In genomic region chr3:120071259-120071658, GRCh38 we compare ENCODE assay signal across 16 cellular contexts.
"Had no signal": no experiment of that assay in that cellular context is flagged by ENCODE, and none has a peak within 500 bp of the region (broad histone marks: within the 10 kb centered on the region; RNA-seq: fewer than 3 reads in every experiment).

No MANE protein-coding gene starts in this region.

- ATAC-seq: activated CD4-positive, alpha-beta T cell treated with anti-CD3 and anti-CD28 coated beads for 36 hours; activated CD8-positive, alpha-beta T cell treated with anti-CD3 and anti-CD28 coated beads for 36 hours; lower lobe of right lung had no signal

- H3K27ac Mint-ChIP-seq: activated CD4-positive, alpha-beta T cell treated with anti-CD3 and anti-CD28 coated beads for 36 hours; activated CD8-positive, alpha-beta T cell treated with anti-CD3 and anti-CD28 coated beads for 36 hours; activated T-helper 1 cell treated with anti-CD3 and anti-CD28 coated beads, Interleukin-12 subunit alpha, Interleukin-12 subunit beta, Interleukin-2, Interleukin-4 antibody, amounts not matched to agents 30 ng/mL and 10 ng/mL and 1 ng/mL, durations not matched to agents 14 hours and 24 hours and 36 hours; type B pancreatic cell had no signal

- H3K27ac ChIP-seq: ascending aorta, esophagus muscularis mucosa, lower lobe of right lung, sigmoid colon had no signal

- H3K4me1 Mint-ChIP-seq: nephron had no signal

- H3K36me3 ChIP-seq: esophagus muscularis mucosa, lower lobe of right lung, sigmoid colon had no signal

- H3K9me3 Mint-ChIP-seq: activated T-helper 1 cell treated with anti-CD3 and anti-CD28 coated beads, Interleukin-12 subunit alpha, Interleukin-12 subunit beta, Interleukin-2, Interleukin-4 antibody, amounts not matched to agents 30 ng/mL and 10 ng/mL and 1 ng/mL, durations not matched to agents 14 hours and 24 hours and 36 hours; immature natural killer cell had no signal

- H3K27me3 ChIP-seq: ascending aorta, esophagus muscularis mucosa, sigmoid colon had no signal

- H3K9me3 ChIP-seq: ascending aorta, esophagus muscularis mucosa, lower lobe of right lung, sigmoid colon had no signal

- H3K4me3 ChIP-seq: ascending aorta, esophagus muscularis mucosa, lower lobe of right lung, sigmoid colon had no signal

- H3K27me3 Mint-ChIP-seq: activated CD4-positive, alpha-beta T cell treated with anti-CD3 and anti-CD28 coated beads for 36 hours; activated CD8-positive, alpha-beta T cell treated with anti-CD3 and anti-CD28 coated beads for 36 hours; type B pancreatic cell had no signal

- H3K4me3 Mint-ChIP-seq: activated CD4-positive, alpha-beta T cell treated with anti-CD3 and anti-CD28 coated beads for 36 hours; activated CD8-positive, alpha-beta T cell treated with anti-CD3 and anti-CD28 coated beads for 36 hours; activated T-helper 1 cell treated with anti-CD3 and anti-CD28 coated beads, Interleukin-12 subunit alpha, Interleukin-12 subunit beta, Interleukin-2, Interleukin-4 antibody, amounts not matched to agents 30 ng/mL and 10 ng/mL and 1 ng/mL, durations not matched to agents 14 hours and 24 hours and 36 hours; immature natural killer cell; nephron; type B pancreatic cell had no signal

- H3K4me1 ChIP-seq: ascending aorta had no signal

- DNase-seq: activated CD4-positive, alpha-beta T cell treated with anti-CD3 and anti-CD28 coated beads for 36 hours; activated CD8-positive, alpha-beta memory T cell treated with anti-CD3 and anti-CD28 coated beads, Interleukin-2, amount 50 U/mL, for 4 hours; activated CD8-positive, alpha-beta T cell treated with anti-CD3 and anti-CD28 coated beads for 36 hours; activated naive CD4-positive, alpha-beta T cell; glutamatergic neuron; immature natural killer cell; lower lobe of right lung; sigmoid colon; stimulated activated CD4-positive, alpha-beta T cell treated with anti-CD3 and anti-CD28 coated beads, Interleukin-12 subunit alpha, Interleukin-12 subunit beta, amount 100 ng/mL, for 4 hours; stimulated activated naive CD4-positive, alpha-beta T cell treated with Interleukin-2 at 50 U/mL for 16 hours; T1000 had no signal
